In genomic region chr7:117791877-117792780, GRCh38 we compare ENCODE assay signal across 1 cellular context.
TF ChIP-seq lines count a peak whose summit lies in the region.

No MANE protein-coding gene starts in this region.

TF ChIP-seq in SK-N-SH treated with all-trans-retinoic acid at 6 μM for 48 hours, 23 proteins besides CTCF, POLR2A, EP300 and RAD21 (continued from another document):
- TF ChIP-seq, protein P1, sequence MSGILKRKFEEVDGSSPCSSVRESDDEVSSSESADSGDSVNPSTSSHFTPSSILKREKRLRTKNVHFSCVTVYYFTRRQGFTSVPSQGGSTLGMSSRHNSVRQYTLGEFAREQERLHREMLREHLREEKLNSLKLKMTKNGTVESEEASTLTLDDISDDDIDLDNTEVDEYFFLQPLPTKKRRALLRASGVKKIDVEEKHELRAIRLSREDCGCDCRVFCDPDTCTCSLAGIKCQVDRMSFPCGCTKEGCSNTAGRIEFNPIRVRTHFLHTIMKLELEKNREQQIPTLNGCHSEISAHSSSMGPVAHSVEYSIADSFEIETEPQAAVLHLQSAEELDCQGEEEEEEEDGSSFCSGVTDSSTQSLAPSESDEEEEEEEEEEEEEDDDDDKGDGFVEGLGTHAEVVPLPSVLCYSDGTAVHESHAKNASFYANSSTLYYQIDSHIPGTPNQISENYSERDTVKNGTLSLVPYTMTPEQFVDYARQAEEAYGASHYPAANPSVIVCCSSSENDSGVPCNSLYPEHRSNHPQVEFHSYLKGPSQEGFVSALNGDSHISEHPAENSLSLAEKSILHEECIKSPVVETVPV (CRISPR knock-in tag; IDR thresholded peaks at IDR 0.05) = no peak
- no peak for TF ChIP-seq ISL1 (CRISPR knock-in tag; IDR thresholded peaks at IDR 0.05)
